8 cellular contexts compared by ENCODE assay signal in the genomic region with DNA sequence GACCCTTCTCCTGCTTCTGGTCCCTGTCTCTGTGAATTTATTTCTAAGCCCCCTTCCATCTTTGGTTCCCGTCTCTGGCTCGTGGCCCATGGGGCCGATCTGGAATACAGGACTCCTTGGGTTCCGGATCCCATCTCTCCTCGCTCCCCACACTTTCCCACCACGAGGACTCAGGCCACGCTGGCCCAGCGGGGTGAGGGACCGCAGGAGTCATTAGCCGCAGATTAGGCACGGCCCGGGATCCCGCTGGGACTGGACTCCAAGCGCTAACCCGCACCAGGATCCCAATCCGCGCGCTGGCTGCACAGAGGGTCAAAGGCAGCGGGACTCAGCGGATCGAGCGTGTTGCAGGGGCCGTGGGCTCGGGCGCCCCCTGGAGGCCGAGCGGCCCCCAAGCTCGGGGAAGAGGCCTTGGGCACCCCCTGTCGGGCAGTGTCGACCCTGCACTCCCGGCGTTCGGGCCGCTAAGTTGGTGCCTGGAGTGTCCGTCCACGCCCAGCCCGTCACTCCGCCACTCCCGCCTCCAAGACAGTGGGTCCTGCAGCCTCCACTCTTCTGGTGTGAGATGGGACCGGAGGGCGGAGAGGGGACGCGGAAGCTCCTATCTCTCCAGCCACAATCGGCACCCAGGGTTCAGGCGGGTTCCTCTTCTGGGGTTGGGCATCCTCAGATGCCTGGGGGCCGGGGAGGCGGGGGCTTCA. TPM values are rescaled to one million over a fixed set of nuclear protein-coding genes. Genes with fewer than 3 reads are reported as not detected.
A peak's percentile ranks its signal among the peaks of the same experiment; 100 is the strongest.
DNase-seq lines count a peak whose midpoint lies in the region; ATAC-seq and TF ChIP-seq lines count a peak whose summit lies in the region.

No MANE protein-coding gene starts in this region.

- intact Hi-C loops in mucosa of descending colon (cut with DNase I, micrococcal nuclease), result no loop called here

- no peaks in the 10 kb centered on the region for H3K9me3 ChIP-seq in mucosa of descending colon

- H3K27ac ChIP-seq in HL-60 (replicated peaks), result no peak overlapping the region

- peak; percentile 85 for DNase-seq in COLO668 (lab: John Stamatoyannopoulos, UW; ENCODE audit: unreplicated experiment)
- DNase-seq in HL-60 (ENCODE audit: low read depth in 1 of 2, low spot score in 1 of 2), result peak; percentile 73 to 80
- peak; percentile 71 for DNase-seq in NOMO-1 treated with DMSO at 0.1 percent for 48 hours (lab: John Stamatoyannopoulos, UW; ENCODE audit: unreplicated experiment)
- peak; percentile 62 for DNase-seq in activated CD8-positive, alpha-beta memory T cell treated with anti-CD3 and anti-CD28 coated beads, Interleukin-2, amount 50 U/mL, for 24 hours (ENCODE audit: extremely low read depth)
- peak; percentile 94 for DNase-seq in epidermal melanocyte (ENCODE audit: insufficient read length, low spot score)
- DNase-seq in mucosa of descending colon, result peak; percentile 90 to 93 (median 92)
- DNase-seq in stimulated activated CD8-positive, alpha-beta memory T cell treated with anti-CD3 and anti-CD28 coated beads, Interleukin-4, amount 100 ng/mL, for 1 hour (ENCODE audit: low read depth in 2 of 2, low spot score in 1 of 2), result peak; percentile 65 to 72

- H3K27me3 ChIP-seq in HL-60 (ENCODE audit: insufficient read depth, poor library complexity, severe bottlenecking), result peaks cover 23% of the 10 kb centered on the region

- peak; percentile 54 for ATAC-seq in GM19397 (IDR thresholded peaks at IDR 0.05; ENCODE audit: unreplicated experiment)
- peak; percentile 87 for ATAC-seq in mucosa of descending colon

- H3K4me3 ChIP-seq in HL-60 (replicated peaks; ENCODE audit: insufficient read depth, low read length) (peak overlapping the region; percentile 28), mucosa of descending colon (no peak overlapping the region)

- TF ChIP-seq CTCF in HL-60 (IDR thresholded peaks at IDR 0.05; ENCODE audit: insufficient read depth, low read length) (peak; percentile 99), mucosa of descending colon (IDR thresholded peaks at IDR 0.05) (peak; percentile 100)

- H3K4me1 ChIP-seq in mucosa of descending colon (ENCODE audit: low read depth), result peaks cover 56% of the 10 kb centered on the region

- no peaks in the 10 kb centered on the region for H3K36me3 ChIP-seq in mucosa of descending colon (ENCODE audit: low read depth)

RNA-seq across cellular contexts. Expression of gene SHMT2, which starts 9.5 kb away (rescaled TPM):
- total RNA-seq in mucosa of descending colon, result 10 to 100 TPM; 34.7 to 67.4 (median 40.9) TPM

RNA-seq across cellular contexts. Expression of gene STAC3, which starts 12.0 kb away (rescaled TPM):
- 1 to 10 TPM; 2.4 to 4.3 (median 3.3) TPM for total RNA-seq in mucosa of descending colon

RNA-seq across cellular contexts. Expression of gene NXPH4, which starts 22.4 kb away (rescaled TPM):
- total RNA-seq in mucosa of descending colon, result under 1 TPM in 1 of 3 donors, not detected in 2; 0.25 TPM
